8 cellular contexts compared by ENCODE assay signal in genomic region chr14:31561155-31561846, GRCh38. TPM values are rescaled to one million over a fixed set of nuclear protein-coding genes. Genes with fewer than 3 reads are reported as not detected.
A peak's percentile ranks its signal among the peaks of the same experiment; 100 is the strongest.
DNase-seq lines count a peak whose midpoint lies in the region; ATAC-seq, FAIRE-seq and TF ChIP-seq lines count a peak whose summit lies in the region.

NUBPL (plus strand) TSS chr14:31561404; CDS start chr14:31561440, 36 bp downstream.

- no peaks in the 10 kb centered on the region for H3K9me3 Mint-ChIP-seq in immature natural killer cell

- H3K36me3 Mint-ChIP-seq in immature natural killer cell, result no peaks in the 10 kb centered on the region

- peak; percentile 94 for ATAC-seq in GM18870 (IDR thresholded peaks at IDR 0.05; ENCODE audit: unreplicated experiment)
- peak; percentile 93 for ATAC-seq in HG03135 (IDR thresholded peaks at IDR 0.05; ENCODE audit: unreplicated experiment)

- H3K4me3 Mint-ChIP-seq in immature natural killer cell, result peak within 1 kb of the TSS; percentile 88 to 96 (median 91)

- DNase-seq in NCI-H2196 treated with DMSO at 0.1 percent for 48 hours (lab: John Stamatoyannopoulos, UW; ENCODE audit: unreplicated experiment), result peak; percentile 74
- DNase-seq in bronchial epithelial cell (ENCODE audit: low read depth), result peak; percentile 88
- DNase-seq in immature natural killer cell, result peak; percentile 98
- peak; percentile 77 for DNase-seq in smooth muscle cell of the brain vasculature (ENCODE audit: low read depth, low spot score)

- peak within 1 kb of the TSS; percentile 91 to 97 (median 95) for H3K27ac Mint-ChIP-seq in immature natural killer cell

- H3K4me3 ChIP-seq in ACC112 (ENCODE audit: low read depth, low read length), result peak within 1 kb of the TSS; percentile 88
- peak within 1 kb of the TSS; percentile 82 for H3K4me3 ChIP-seq in WI38 (ENCODE audit: low read depth, low read length)
- H3K4me3 ChIP-seq in bronchial epithelial cell (ENCODE audit: low read depth, low read length), result peak within 1 kb of the TSS; percentile 76

- H3K27me3 Mint-ChIP-seq in immature natural killer cell (ENCODE audit: low read depth in 3 of 3), result peaks cover 10 to 17% (median 12%) of the 10 kb centered on the region in 3 donors

- peaks cover 17% of the 10 kb centered on the region; the same call in 1 of the 2 replicates for H3K27me3 ChIP-seq in ACC112 (ENCODE audit: insufficient read depth, low read length)
- no peaks in the 10 kb centered on the region for H3K27me3 ChIP-seq in bronchial epithelial cell (ENCODE audit: control insufficient read depth, insufficient read depth, low read length)

- H3K27ac ChIP-seq in ACC112 (ENCODE audit: low read depth, low read length), result peak within 1 kb of the TSS; percentile 27

- H3K36me3 ChIP-seq in ACC112 (ENCODE audit: insufficient read depth, low read length) (peaks cover 7% of the 10 kb centered on the region; the same call in 1 of the 2 replicates), bronchial epithelial cell (ENCODE audit: control insufficient read depth, insufficient read depth, low read length) (no peaks in the 10 kb centered on the region)

- peaks cover 22 to 29% of the 10 kb centered on the region in 2 donors for H3K4me1 Mint-ChIP-seq in immature natural killer cell

- peak within 1 kb of the TSS; percentile 98 for H2AFZ ChIP-seq in ACC112 (ENCODE audit: low read length, unreplicated experiment)

- H3K4me1 ChIP-seq in ACC112 (ENCODE audit: control insufficient read depth, insufficient read depth, low read length, unreplicated experiment), result peaks cover 15% of the 10 kb centered on the region

- H3K79me2 ChIP-seq in ACC112 (ENCODE audit: control insufficient read depth, insufficient read depth, low read length, unreplicated experiment), result peaks cover 3% of the 10 kb centered on the region

- FAIRE-seq in bronchial epithelial cell (lab: Jason Lieb, UNC), result peak; percentile 79

- TF ChIP-seq CTCF in WI38 (IDR thresholded peaks at IDR 0.05; ENCODE audit: low read depth, low read length) (no peak), bronchial epithelial cell (IDR thresholded peaks at IDR 0.05; ENCODE audit: insufficient read depth, low read length, severe bottlenecking) (no peak)

RNA-seq across cellular contexts. Expression of gene NUBPL, which starts in this region (rescaled TPM):
- 9.5 and 12.4 TPM in 2 replicates for total RNA-seq in bronchial epithelial cell
- 1 to 10 TPM; 5.7 to 7.1 (median 5.9) TPM for polyA plus RNA-seq in immature natural killer cell

Comparison
In these comparisons a context has a peak if more than half of its experiments do, and no peak if none do; other contexts are left out.
1. Peak in every context shown above with its lines: DNase-seq, ATAC-seq, H3K4me3 ChIP-seq and H3K27ac ChIP-seq.